In the genomic region with DNA sequence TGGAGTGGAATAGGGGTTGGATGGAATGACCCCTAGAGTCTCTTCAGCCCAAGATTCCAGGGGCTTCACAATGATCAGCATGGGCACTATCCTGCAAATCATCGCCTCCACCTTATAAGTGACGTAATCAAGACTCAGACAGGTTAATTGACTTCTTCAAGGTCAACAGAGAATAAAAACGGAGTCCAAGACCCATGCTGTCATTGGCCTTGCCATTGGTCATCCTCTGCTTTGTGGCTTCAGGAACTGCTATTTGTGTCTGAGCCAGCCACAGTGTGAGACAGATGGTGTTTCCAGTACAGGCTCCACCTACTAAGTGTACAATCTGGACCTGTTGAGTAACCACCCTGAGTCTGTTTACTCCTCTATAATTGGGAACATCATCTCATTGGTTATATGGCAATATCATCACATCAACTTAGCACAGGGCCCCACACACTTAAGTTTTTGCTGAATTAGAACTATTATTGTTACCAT, we compare ENCODE assay signal across 15 cellular contexts.
DNase-seq lines count a peak whose midpoint lies in the region; ATAC-seq, FAIRE-seq and TF ChIP-seq lines count a peak whose summit lies in the region.
"Had no signal": no experiment of that assay in that cellular context is flagged by ENCODE, and none has a peak within 500 bp of the region (broad histone marks: within the 10 kb centered on the region; RNA-seq: fewer than 3 reads in every experiment).

No MANE protein-coding gene starts in this region.

- no peaks in the 10 kb centered on the region for H3K36me3 Mint-ChIP-seq in astrocyte (ENCODE audit: low read depth, unreplicated experiment)
- H3K36me3 Mint-ChIP-seq in naive thymus-derived CD8-positive, alpha-beta T cell, result no peaks in the 10 kb centered on the region

- no peak overlapping the region for H3K4me3 Mint-ChIP-seq in astrocyte (ENCODE audit: unreplicated experiment)
- no peak overlapping the region for H3K4me3 Mint-ChIP-seq in naive thymus-derived CD8-positive, alpha-beta T cell
- H3K4me3 Mint-ChIP-seq: nephron had no signal

- no peaks in the 10 kb centered on the region for H4K20me1 ChIP-seq in astrocyte (ENCODE audit: insufficient read depth, low read length)

- peaks cover 4% of the 10 kb centered on the region for H3K9me3 Mint-ChIP-seq in astrocyte (ENCODE audit: unreplicated experiment)
- no peaks in the 10 kb centered on the region for H3K9me3 Mint-ChIP-seq in naive thymus-derived CD8-positive, alpha-beta T cell
- H3K9me3 Mint-ChIP-seq: nephron had no signal

- peak; percentile 67 for ATAC-seq in left ventricle myocardium superior
- ATAC-seq in naive thymus-derived CD8-positive, alpha-beta T cell, result no peak

- no peak for TF ChIP-seq POLR2A in testis (IDR thresholded peaks at IDR 0.05)

- peak; percentile 1 for DNase-seq in NCI-H748 (lab: John Stamatoyannopoulos, UW; ENCODE audit: unreplicated experiment)
- no peak for DNase-seq in NCI-H748 treated with DMSO at 0.1 percent for 48 hours (lab: John Stamatoyannopoulos, UW)
- DNase-seq in astrocyte (ENCODE audit: low read depth), result no peak
- peak; percentile 21 for DNase-seq in left ventricle myocardium superior
- peak; percentile 30 for DNase-seq in testis
- DNase-seq in naive thymus-derived CD8-positive, alpha-beta T cell, result no peak
- no peak for DNase-seq in T1000 (lab: John Stamatoyannopoulos, UW)
- no peak for DNase-seq in HTR-8/SVneo (ENCODE audit: insufficient read length, low spot score)
- DNase-seq: central memory CD4-positive, alpha-beta T cell; NCI-H2107 had no signal

- H3K4me1 Mint-ChIP-seq in astrocyte (ENCODE audit: low read depth, unreplicated experiment), result no peaks in the 10 kb centered on the region
- H3K4me1 Mint-ChIP-seq in naive thymus-derived CD8-positive, alpha-beta T cell, result peaks cover 6 to 15% (median 9%) of the 10 kb centered on the region in 4 donors

- intact Hi-C loops in left ventricle myocardium superior (cut with micrococcal nuclease), result no loop called here
- intact Hi-C loops in testis (cut with DNase I; ENCODE audit: low total_unique reads), result no loop called here

- H3K27me3 Mint-ChIP-seq in astrocyte (ENCODE audit: low read depth, unreplicated experiment), result peaks cover 88% of the 10 kb centered on the region
- H3K27me3 Mint-ChIP-seq in naive thymus-derived CD8-positive, alpha-beta T cell, result peaks cover 0 to 5% (median 0%) of the 10 kb centered on the region in 5 donors

- WGBS in testis, 2 donors, result 90 to 93% methylated on average over 3 of the region's 3 CpGs

- H3K36me3 ChIP-seq in astrocyte (ENCODE audit: insufficient read depth, low read length) (no peaks in the 10 kb centered on the region), testis (ENCODE audit: low read depth, missing control alignments) (no peaks in the 10 kb centered on the region)
- H3K36me3 ChIP-seq: HAP-1 had no signal

- no peak overlapping the region for H3K9ac ChIP-seq in astrocyte (ENCODE audit: low read length)

- POLR2A ChIA-PET in naive thymus-derived CD8-positive, alpha-beta T cell (lab: Charles Lee), result no interaction called here

- no peak overlapping the region for H2AFZ ChIP-seq in astrocyte (ENCODE audit: low read depth, low read length)

- no peaks in the 10 kb centered on the region for H3K4me1 ChIP-seq in astrocyte (ENCODE audit: insufficient read depth, low read length)
- H3K4me1 ChIP-seq in testis, result no peaks in the 10 kb centered on the region
- H3K4me1 ChIP-seq: HAP-1 had no signal

- no peak overlapping the region for H3K27ac ChIP-seq in astrocyte (ENCODE audit: low read depth, low read length)
- H3K27ac ChIP-seq in testis, result no peak overlapping the region
- H3K27ac ChIP-seq: epithelial cell of prostate, SK-N-MC had no signal

- no peak for FAIRE-seq in astrocyte (lab: Jason Lieb, UNC)
- no peak for FAIRE-seq in HTR-8/SVneo (lab: Jason Lieb, UNC)

- H3K9me3 ChIP-seq in astrocyte (ENCODE audit: insufficient read depth, low read depth, low read length), result no peaks in the 10 kb centered on the region
- no peaks in the 10 kb centered on the region for H3K9me3 ChIP-seq in testis
- H3K9me3 ChIP-seq: HAP-1 had no signal

- H3K27ac Mint-ChIP-seq in astrocyte (ENCODE audit: unreplicated experiment), result peak overlapping the region; percentile 7
- peak overlapping the region in 2 of 10 donors; percentile 3 to 70 for H3K27ac Mint-ChIP-seq in naive thymus-derived CD8-positive, alpha-beta T cell
- H3K27ac Mint-ChIP-seq: nephron had no signal

- H3K79me2 ChIP-seq in astrocyte (ENCODE audit: insufficient read depth, low read length), result no peaks in the 10 kb centered on the region

- TF ChIP-seq CTCF in astrocyte (IDR thresholded peaks at IDR 0.05; ENCODE audit: insufficient read depth, low read depth, low read length) (no peak), testis (IDR thresholded peaks at IDR 0.05) (no peak)

- peaks cover 24% of the 10 kb centered on the region for H3K27me3 ChIP-seq in astrocyte (ENCODE audit: insufficient read depth, low read length)
- no peaks in the 10 kb centered on the region for H3K27me3 ChIP-seq in testis

- H3K4me2 ChIP-seq in astrocyte (ENCODE audit: low read length), result no peak overlapping the region
- H3K4me2 ChIP-seq: smooth muscle cell had no signal

- H3K4me3 ChIP-seq in astrocyte (ENCODE audit: insufficient read depth, low read depth, low read length), result no peak overlapping the region
- no peak overlapping the region for H3K4me3 ChIP-seq in testis
- H3K4me3 ChIP-seq: HAP-1, SK-N-MC, smooth muscle cell had no signal

Comparison
In these comparisons a context has a peak if more than half of its experiments do, and no peak if none do; other contexts are left out.
1. DNase-seq: peak in NCI-H748 (single experiment), left ventricle myocardium superior (single experiment) and testis (single experiment); none in NCI-H748 treated with DMSO at 0.1 percent for 48 hours (single experiment), astrocyte (single experiment), naive thymus-derived CD8-positive, alpha-beta T cell (0 of 10), T1000 (single experiment) and HTR-8/SVneo (single experiment).